In genomic region chr6:169589699-169590257, GRCh38 we compare ENCODE assay signal across 9 cellular contexts.
DNase-seq lines count a peak whose midpoint lies in the region; ATAC-seq and TF ChIP-seq lines count a peak whose summit lies in the region.
"Had no signal": no experiment of that assay in that cellular context is flagged by ENCODE, and none has a peak within 500 bp of the region (broad histone marks: within the 10 kb centered on the region; RNA-seq: fewer than 3 reads in every experiment).

No MANE protein-coding gene starts in this region.

- H3K4me1 ChIP-seq in adrenal gland (replicated peaks in 1 of 2), result peaks cover 0 to 17% of the 10 kb centered on the region in 2 donors

- H3K4me3 Mint-ChIP-seq in activated CD4-positive, alpha-beta memory T cell treated with anti-CD3 and anti-CD28 coated beads for 36 hours, result no peak overlapping the region
- H3K4me3 Mint-ChIP-seq in activated CD4-positive, alpha-beta memory T cell treated with anti-CD3 and anti-CD28 coated beads, Interleukin-2, amount 10 ng/mL, durations not matched to agents 7 days and 5 days, result no peak overlapping the region

- H3K9me3 ChIP-seq in adrenal gland (replicated peaks in 1 of 3), result no peaks in the 10 kb centered on the region

- no peak for DNase-seq in activated CD4-positive, alpha-beta memory T cell treated with anti-CD3 and anti-CD28 coated beads for 36 hours
- no peak for DNase-seq in activated CD4-positive, alpha-beta memory T cell treated with anti-CD3 and anti-CD28 coated beads, Interleukin-2, amount 10 ng/mL, durations not matched to agents 7 days and 5 days
- DNase-seq in SK-MEL-5 (ENCODE audit: low read depth, low spot score) (peak; percentile 2), left lobe of liver (ENCODE audit: low spot score) (no peak), NCI-H146 (lab: John Stamatoyannopoulos, UW) (no peak), DMS53 treated with DMSO at 0.1 percent for 48 hours (lab: John Stamatoyannopoulos, UW; ENCODE audit: unreplicated experiment) (no peak), adrenal gland (no peak)

- no peaks in the 10 kb centered on the region for H3K36me3 ChIP-seq in adrenal gland (replicated peaks in 1 of 2)

- H3K27me3 Mint-ChIP-seq in activated CD4-positive, alpha-beta memory T cell treated with anti-CD3 and anti-CD28 coated beads for 36 hours, result no peaks in the 10 kb centered on the region
- no peaks in the 10 kb centered on the region for H3K27me3 Mint-ChIP-seq in activated CD4-positive, alpha-beta memory T cell treated with anti-CD3 and anti-CD28 coated beads, Interleukin-2, amount 10 ng/mL, durations not matched to agents 7 days and 5 days

- no peaks in the 10 kb centered on the region for H3K27me3 ChIP-seq in adrenal gland

- in situ Hi-C loops in SK-MEL-5 (cut with HindIII; ENCODE audit: low pct_unique_long_range_greater_than_20kb, low sequenced_read_pairs), result no loop called here

- H3K27ac Mint-ChIP-seq in activated CD4-positive, alpha-beta memory T cell treated with anti-CD3 and anti-CD28 coated beads for 36 hours, result peak overlapping the region; percentile 21
- no peak overlapping the region for H3K27ac Mint-ChIP-seq in activated CD4-positive, alpha-beta memory T cell treated with anti-CD3 and anti-CD28 coated beads, Interleukin-2, amount 10 ng/mL, durations not matched to agents 7 days and 5 days

- H3K36me3 Mint-ChIP-seq in activated CD4-positive, alpha-beta memory T cell treated with anti-CD3 and anti-CD28 coated beads for 36 hours, result peaks cover 2% of the 10 kb centered on the region
- H3K36me3 Mint-ChIP-seq in activated CD4-positive, alpha-beta memory T cell treated with anti-CD3 and anti-CD28 coated beads, Interleukin-2, amount 10 ng/mL, durations not matched to agents 7 days and 5 days (ENCODE audit: low read depth), result peaks cover 3% of the 10 kb centered on the region

- peak overlapping the region in 2 of 5 donors; percentile 8 to 35 for H3K27ac ChIP-seq in adrenal gland
- H3K27ac ChIP-seq: C4-2B had no signal

- peaks cover 19% of the 10 kb centered on the region for H3K4me1 Mint-ChIP-seq in activated CD4-positive, alpha-beta memory T cell treated with anti-CD3 and anti-CD28 coated beads for 36 hours (ENCODE audit: low read depth)
- H3K4me1 Mint-ChIP-seq in activated CD4-positive, alpha-beta memory T cell treated with anti-CD3 and anti-CD28 coated beads, Interleukin-2, amount 10 ng/mL, durations not matched to agents 7 days and 5 days, result peaks cover 17% of the 10 kb centered on the region

- 45 to 53% (median 52%) methylated on average over 6 of the region's 6 CpGs for WGBS in adrenal gland, 4 donors

- intact Hi-C loops in activated CD4-positive, alpha-beta memory T cell treated with anti-CD3 and anti-CD28 coated beads for 36 hours (cut with micrococcal nuclease), result loop anchor here (1.0 kb wide), 1 partner anchor 33 kb away; no protein-coding TSS in a partner anchor
- intact Hi-C loops in adrenal gland (cut with DNase I), result no loop called here

- ATAC-seq in HG02943 (IDR thresholded peaks at IDR 0.05; ENCODE audit: low read depth, unreplicated experiment) (peak; percentile 46), left lobe of liver (peak; percentile 72)

- no peak overlapping the region for H3K4me3 ChIP-seq in adrenal gland

- no peak for TF ChIP-seq POLR2A in adrenal gland (IDR thresholded peaks at IDR 0.05)

- no peaks in the 10 kb centered on the region for H3K9me3 Mint-ChIP-seq in activated CD4-positive, alpha-beta memory T cell treated with anti-CD3 and anti-CD28 coated beads for 36 hours
- peaks cover 5% of the 10 kb centered on the region for H3K9me3 Mint-ChIP-seq in activated CD4-positive, alpha-beta memory T cell treated with anti-CD3 and anti-CD28 coated beads, Interleukin-2, amount 10 ng/mL, durations not matched to agents 7 days and 5 days

- no peak for TF ChIP-seq CTCF in adrenal gland (IDR thresholded peaks at IDR 0.05)

- CTCF ChIA-PET in activated CD4-positive, alpha-beta memory T cell treated with anti-CD3 and anti-CD28 coated beads for 36 hours (lab: Charles Lee), result no interaction called here
- CTCF ChIA-PET in activated CD4-positive, alpha-beta memory T cell treated with anti-CD3 and anti-CD28 coated beads, Interleukin-2, amount 10 ng/mL, durations not matched to agents 7 days and 5 days (lab: Charles Lee), result no interaction called here

- POLR2A ChIA-PET in activated CD4-positive, alpha-beta memory T cell treated with anti-CD3 and anti-CD28 coated beads for 36 hours (lab: Charles Lee), result no interaction called here
- POLR2A ChIA-PET in activated CD4-positive, alpha-beta memory T cell treated with anti-CD3 and anti-CD28 coated beads, Interleukin-2, amount 10 ng/mL, durations not matched to agents 7 days and 5 days (lab: Charles Lee), result interaction anchor here (1.0 kb wide), 1 partner anchor 113 kb away, joined by 3 read pairs; no protein-coding TSS in a partner anchor
